ENCODE assay signal across 9 cellular contexts in genomic region chr1:89553195-89553584, GRCh38. TPM values are rescaled to one million over a fixed set of nuclear protein-coding genes. Genes with fewer than 3 reads are reported as not detected.
DNase-seq lines count a peak whose midpoint lies in the region; ATAC-seq and TF ChIP-seq lines count a peak whose summit lies in the region.
"Had no signal": no experiment of that assay in that cellular context is flagged by ENCODE, and none has a peak within 500 bp of the region (broad histone marks: within the 10 kb centered on the region; RNA-seq: fewer than 3 reads in every experiment).

No MANE protein-coding gene starts in this region.

- peak overlapping the region; percentile 5; the same call in 1 of the 2 replicates for H3K9ac ChIP-seq in OCI-LY3 (ENCODE audit: low read length)

- H3K79me2 ChIP-seq in OCI-LY3 (ENCODE audit: low read length), result no peaks in the 10 kb centered on the region; the same call in 1 of the 2 replicates

- H3K27ac ChIP-seq in OCI-LY3 (ENCODE audit: low read length) (peak overlapping the region; percentile 6; the same call in 1 of the 2 replicates), right lobe of liver (peak overlapping the region; percentile 66 to 70 (median 70))

- DNase-seq in COR-L47 (lab: John Stamatoyannopoulos, UW) (peak; percentile 75), right lobe of liver (peak in 1 of 3 donors; percentile 55), NK-92 (lab: John Stamatoyannopoulos, UW; ENCODE audit: unreplicated experiment) (no peak), foreskin melanocyte (no peak)
- no peak for DNase-seq in stimulated activated CD4-positive, alpha-beta T cell treated with anti-CD3 and anti-CD28 coated beads, Interleukin-2, amount 100 ng/mL, for 48 hours
- DNase-seq: NK-92 treated with Interleukin-12 subunit alpha and Interleukin-12 subunit beta, amount 100 ng/mL, for 24 hours had no signal

- H3K4me1 ChIP-seq in OCI-LY3 (ENCODE audit: low read length), result peaks cover 27% of the 10 kb centered on the region
- H3K4me1 ChIP-seq in right lobe of liver, result peaks cover 0 to 34% (median 7%) of the 10 kb centered on the region in 4 donors

- no peaks in the 10 kb centered on the region for H3K36me3 ChIP-seq in OCI-LY3 (replicated peaks; ENCODE audit: low read depth, low read length)
- H3K36me3 ChIP-seq in right lobe of liver, result no peaks in the 10 kb centered on the region

- intact Hi-C loops in right lobe of liver (cut with DNase I), result no loop called here

- TF ChIP-seq CTCF in OCI-LY3 (IDR thresholded peaks at IDR 0.05; ENCODE audit: low read depth, low read length) (no peak), right lobe of liver (IDR thresholded peaks at IDR 0.05) (no peak)

- 21% methylated on average over 1 of the region's 1 CpG for WGBS in right lobe of liver (ENCODE audit: insufficient coverage, low coverage, low lambda C conversion rate, missing lambda C conversion rate)

- peak overlapping the region in 2 of 4 donors; percentile 70 to 89 for H3K4me3 Mint-ChIP-seq in IgD-negative memory B cell

- ATAC-seq in right lobe of liver (peak; percentile 80 to 92 (median 88)), GM19467 (IDR thresholded peaks at IDR 0.05; ENCODE audit: unreplicated experiment) (no peak)

- TF ChIP-seq POLR2A in right lobe of liver (IDR thresholded peaks at IDR 0.05), result no peak

- H3K9me3 ChIP-seq in OCI-LY3 (ENCODE audit: insufficient read depth, low read length), result no peaks in the 10 kb centered on the region
- no peaks in the 10 kb centered on the region for H3K9me3 ChIP-seq in right lobe of liver

- no peaks in the 10 kb centered on the region for H3K27me3 ChIP-seq in OCI-LY3 (ENCODE audit: low read depth, low read length)
- H3K27me3 ChIP-seq in right lobe of liver, result no peaks in the 10 kb centered on the region

- H4K20me1 ChIP-seq in OCI-LY3 (ENCODE audit: insufficient read depth, low read length), result no peaks in the 10 kb centered on the region

- peak overlapping the region in 2 of 3 donors; percentile 5 to 57 for H3K27ac Mint-ChIP-seq in IgD-negative memory B cell

- H3K4me1 Mint-ChIP-seq in IgD-negative memory B cell, result peaks cover 12 to 37% (median 31%) of the 10 kb centered on the region in 3 donors

- no peaks in the 10 kb centered on the region for H3K27me3 Mint-ChIP-seq in IgD-negative memory B cell

- peak overlapping the region; percentile 55 for H3K4me2 ChIP-seq in OCI-LY3 (ENCODE audit: low read length)

- H3K9me3 Mint-ChIP-seq in IgD-negative memory B cell, result no peaks in the 10 kb centered on the region

- peaks cover 6% of the 10 kb centered on the region for H3K36me3 Mint-ChIP-seq in IgD-negative memory B cell

- H3K4me3 ChIP-seq in OCI-LY3 (ENCODE audit: low read length) (peak overlapping the region; percentile 32; the same call in 1 of the 2 replicates), right lobe of liver (peak overlapping the region in 1 of 3 donors; percentile 22)

- H2AFZ ChIP-seq in OCI-LY3 (ENCODE audit: low read depth, low read length), result no peak overlapping the region

RNA-seq across cellular contexts. Expression of gene LRRC8B, which starts 28.6 kb away (rescaled TPM):
- polyA plus RNA-seq in IgD-negative memory B cell, result 12.6 TPM
- 10 to 100 TPM in 1 of 6 experiments, 1 to 10 TPM in 5; 1.8 to 11.3 (median 4.7) TPM for total RNA-seq in right lobe of liver
